ENCODE assay signal across 8 cellular contexts in genomic region chr11:44950036-44950624, GRCh38. TPM values are rescaled to one million over a fixed set of nuclear protein-coding genes. Genes with fewer than 3 reads are reported as not detected.
A peak's percentile ranks its signal among the peaks of the same experiment; 100 is the strongest.
DNase-seq lines count a peak whose midpoint lies in the region; ATAC-seq, FAIRE-seq and TF ChIP-seq lines count a peak whose summit lies in the region.
"Had no signal": no experiment of that assay in that cellular context is flagged by ENCODE, and none has a peak within 500 bp of the region (broad histone marks: within the 10 kb centered on the region; RNA-seq: fewer than 3 reads in every experiment).

No MANE protein-coding gene starts in this region.

- H3K27ac ChIP-seq in HUES48 (ENCODE audit: low read depth, low read length) (peak overlapping the region; percentile 81), endothelial cell of umbilical vein (ENCODE audit: insufficient read depth, low read depth, low read length) (peak overlapping the region; percentile 56)

- BruUV-seq in endothelial cell of umbilical vein (replicated peaks; lab: Mats Ljungman, UMichigan) = no TSS peak

- CTCF ChIA-PET in WTC11 (lab: Charles Lee) = interaction anchor here (0.9 to 1.7 kb wide), 11 partner anchors 9 to 160 kb away, joined by 3 to 13 read pairs (median 3); no protein-coding TSS in a partner anchor
- CTCF ChIA-PET in endothelial cell of umbilical vein (lab: Charles Lee) = interaction anchor here (0.7 to 1.5 kb wide), 9 partner anchors 14 to 333 kb away, joined by 3 to 10 read pairs (median 3); no protein-coding TSS in a partner anchor

- no peaks in the 10 kb centered on the region for H3K9me1 ChIP-seq in endothelial cell of umbilical vein (replicated peaks; ENCODE audit: control insufficient read depth, extremely low read depth, insufficient read depth, low read length)

- DNase-seq in WTC11 (ENCODE audit: low spot score) (peak; percentile 62), endothelial cell of umbilical vein (ENCODE audit: low read depth, low spot score) (peak; percentile 26), nephron progenitor cell (peak; percentile 70), NCI-H1694 (lab: John Stamatoyannopoulos, UW) (no peak), NCI-H1694 treated with DMSO at 0.1 percent for 48 hours (lab: John Stamatoyannopoulos, UW) (no peak), SKM-1 treated with dmso at 0.1 percent for 144 hours (lab: John Stamatoyannopoulos, UW; ENCODE audit: unreplicated experiment) (no peak)

- no peaks in the 10 kb centered on the region for H3K79me2 ChIP-seq in endothelial cell of umbilical vein (ENCODE audit: control insufficient read depth, insufficient read depth, low read length)

- POLR2A ChIA-PET in WTC11 (lab: Charles Lee) = no interaction called here
- POLR2A ChIA-PET in endothelial cell of umbilical vein (lab: Charles Lee) = interaction anchor here (0.8 kb wide), 1 partner anchor 30 kb away, joined by 4 read pairs; no protein-coding TSS in a partner anchor

- peaks cover 35% of the 10 kb centered on the region for H3K4me1 ChIP-seq in HUES48 (ENCODE audit: control insufficient read depth, insufficient read depth, low read length)
- H3K4me1 ChIP-seq in endothelial cell of umbilical vein (ENCODE audit: control insufficient read depth, extremely low read depth, insufficient read depth, low read length) = peaks cover 12% of the 10 kb centered on the region

- H3K36me3 Mint-ChIP-seq in WTC11 (no peaks in the 10 kb centered on the region), nephron progenitor cell (ENCODE audit: low read depth) (no peaks in the 10 kb centered on the region)

- H3K9me3 Mint-ChIP-seq in WTC11 (no peaks in the 10 kb centered on the region), nephron progenitor cell (no peaks in the 10 kb centered on the region)

- H3K27ac Mint-ChIP-seq in WTC11 = no peak overlapping the region
- no peak overlapping the region for H3K27ac Mint-ChIP-seq in nephron progenitor cell

- H3K4me1 Mint-ChIP-seq in WTC11 = peaks cover 56% of the 10 kb centered on the region
- H3K4me1 Mint-ChIP-seq in nephron progenitor cell = peaks cover 73% of the 10 kb centered on the region

- peaks cover 3% of the 10 kb centered on the region for H3K27me3 Mint-ChIP-seq in WTC11 (ENCODE audit: low read depth)
- H3K27me3 Mint-ChIP-seq in nephron progenitor cell (ENCODE audit: low read depth, poor library complexity) = peaks cover 5% of the 10 kb centered on the region

- H2AFZ ChIP-seq in endothelial cell of umbilical vein (ENCODE audit: low read depth, low read length) = peak overlapping the region; percentile 92

- H3K9me3 ChIP-seq in HUES48 (ENCODE audit: control insufficient read depth, insufficient read depth, low read length) = no peaks in the 10 kb centered on the region
- H3K9me3 ChIP-seq in endothelial cell of umbilical vein (replicated peaks; ENCODE audit: control insufficient read depth, insufficient read depth, low read length) = no peaks in the 10 kb centered on the region

- H3K4me2 ChIP-seq in endothelial cell of umbilical vein (ENCODE audit: insufficient read depth, low read length) = peak overlapping the region; percentile 80

- FAIRE-seq in endothelial cell of umbilical vein (lab: Jason Lieb, UNC) = no peak
- FAIRE-seq: TTC549 had no signal

- intact Hi-C loops in endothelial cell of umbilical vein (cut with micrococcal nuclease) = loop anchor here (10.0 kb wide), 1 partner anchor 715 kb away; the partner anchor contains the start of gene CHST1

- dilution Hi-C loops in endothelial cell of umbilical vein (cut with MboI; ENCODE audit: extremely low pct_ligation_motif_present, low sequenced_read_pairs) = no loop called here

- H3K4me3 Mint-ChIP-seq in WTC11 (peak overlapping the region; percentile 85), nephron progenitor cell (peak overlapping the region; percentile 83)

- H3K36me3 ChIP-seq in HUES48 (ENCODE audit: control insufficient read depth, insufficient read depth, low read length) = no peaks in the 10 kb centered on the region
- no peaks in the 10 kb centered on the region for H3K36me3 ChIP-seq in endothelial cell of umbilical vein (ENCODE audit: control insufficient read depth in 2 of 2, extremely low read depth in 1 of 2, insufficient read depth in 2 of 2, low read length in 2 of 2)

- TF ChIP-seq CTCF in WTC11 (IDR thresholded peaks at IDR 0.05) (no peak), endothelial cell of umbilical vein (IDR thresholded peaks at IDR 0.05; ENCODE audit: extremely low read depth in 1 of 2, insufficient read depth in 1 of 2, low read depth in 1 of 2, low read length in 2 of 2) (no peak), nephron progenitor cell (IDR thresholded peaks at IDR 0.05) (no peak)

- peaks cover 2% of the 10 kb centered on the region for H4K20me1 ChIP-seq in endothelial cell of umbilical vein (replicated peaks; ENCODE audit: control insufficient read depth, extremely low read depth, insufficient read depth, low read length)

- H3K27me3 ChIP-seq in HUES48 (ENCODE audit: control insufficient read depth, insufficient read depth, low read length) (no peaks in the 10 kb centered on the region), endothelial cell of umbilical vein (ENCODE audit: control insufficient read depth in 2 of 2, insufficient read depth in 2 of 2, low read length in 2 of 2) (no peaks in the 10 kb centered on the region)

- H3K4me3 ChIP-seq in HUES48 (ENCODE audit: low read depth, low read length) = peak overlapping the region; percentile 80
- peak overlapping the region; percentile 69 to 82 (median 72) for H3K4me3 ChIP-seq in endothelial cell of umbilical vein (replicated peaks in 1 of 3; ENCODE audit: insufficient read depth in 1 of 3, low read depth in 1 of 3, low read length in 3 of 3)

- peak; percentile 5 for ATAC-seq in WTC11

- H3K9ac ChIP-seq in HUES48 (ENCODE audit: low read depth, low read length) = peak overlapping the region; percentile 36; the same call in 1 of the 2 replicates
- H3K9ac ChIP-seq in endothelial cell of umbilical vein (replicated peaks; ENCODE audit: extremely low read depth, insufficient read depth, low read length) = peak overlapping the region; percentile 75

- TF ChIP-seq POLR2A in endothelial cell of umbilical vein (IDR thresholded peaks at IDR 0.05; ENCODE audit: low read depth, low read length) = no peak

TF ChIP-seq in WTC11, 78 proteins besides CTCF, POLR2A, EP300 and RAD21 (continues in another document):
- TF ChIP-seq NFYB (CRISPR knock-in tag; conservative IDR thresholded peaks at IDR 0.05; ENCODE audit: low read depth) (no peak), HMGA2 (CRISPR knock-in tag; IDR thresholded peaks at IDR 0.05) (no peak), ZNF416 (CRISPR knock-in tag; IDR thresholded peaks at IDR 0.05) (no peak), ZNF396 (CRISPR knock-in tag; IDR thresholded peaks at IDR 0.05; ENCODE audit: borderline replicate concordance) (no peak), ZNF219 (CRISPR knock-in tag; IDR thresholded peaks at IDR 0.05; ENCODE audit: borderline replicate concordance) (no peak), MXD4 (CRISPR knock-in tag; IDR thresholded peaks at IDR 0.05; ENCODE audit: borderline replicate concordance) (no peak), JAZF1 (CRISPR knock-in tag; IDR thresholded peaks at IDR 0.05) (no peak), ATF1 (CRISPR knock-in tag; IDR thresholded peaks at IDR 0.05) (no peak)
- TF ChIP-seq, protein P1, sequence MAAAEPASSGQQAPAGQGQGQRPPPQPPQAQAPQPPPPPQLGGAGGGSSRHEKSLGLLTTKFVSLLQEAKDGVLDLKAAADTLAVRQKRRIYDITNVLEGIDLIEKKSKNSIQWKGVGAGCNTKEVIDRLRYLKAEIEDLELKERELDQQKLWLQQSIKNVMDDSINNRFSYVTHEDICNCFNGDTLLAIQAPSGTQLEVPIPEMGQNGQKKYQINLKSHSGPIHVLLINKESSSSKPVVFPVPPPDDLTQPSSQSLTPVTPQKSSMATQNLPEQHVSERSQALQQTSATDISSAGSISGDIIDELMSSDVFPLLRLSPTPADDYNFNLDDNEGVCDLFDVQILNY (CRISPR knock-in tag; IDR thresholded peaks at IDR 0.05) = no peak

TF ChIP-seq in endothelial cell of umbilical vein, 7 proteins besides CTCF, POLR2A, EP300 and RAD21:
- TF ChIP-seq POLR2AphosphoS5 (IDR thresholded peaks at IDR 0.05; ENCODE audit: insufficient read depth, low read depth, low read length) (no peak), EZH2 (IDR thresholded peaks at IDR 0.05; ENCODE audit: borderline replicate concordance, low read depth, low read length, severe bottlenecking) (no peak), JUN (IDR thresholded peaks at IDR 0.05; ENCODE audit: borderline replicate concordance, insufficient read depth, insufficient read length, low read depth) (no peak), MAX (IDR thresholded peaks at IDR 0.05; ENCODE audit: insufficient read depth, insufficient read length) (no peak), GATA2 (IDR thresholded peaks at IDR 0.05; ENCODE audit: insufficient read depth, insufficient read length, low read depth, low read length) (no peak), FOS (IDR thresholded peaks at IDR 0.05; ENCODE audit: borderline replicate concordance, insufficient read depth, low read length) (no peak), MYC (IDR thresholded peaks at IDR 0.05; ENCODE audit: low read depth, low read length) (no peak)
TF ChIP-seq in endothelial cell of umbilical vein: peak in this region for 0.

RNA-seq across cellular contexts. Expression of gene TP53I11, which starts 0.6 kb away (rescaled TPM):
- total RNA-seq in WTC11 (2021) (42.4 to 44.2 TPM (median 42.9 TPM) in 3 replicates), endothelial cell of umbilical vein (78.2 and 79.4 TPM in 2 replicates)
- 29.6 and 31.5 TPM in 2 replicates for polyA plus RNA-seq in endothelial cell of umbilical vein
- 24.4 and 26.7 TPM in 2 replicates for polyA plus RNA-seq in endothelial cell of umbilical vein (2011; cell fraction: cytosol; rRNA removed)
- polyA plus RNA-seq in endothelial cell of umbilical vein (2011; cell fraction: nucleus; rRNA removed) = 46.0 and 57.6 TPM in 2 replicates
- polyA plus RNA-seq in endothelial cell of umbilical vein (2012) = 45.4 and 53.5 TPM in 2 replicates
- polyA minus RNA-seq in endothelial cell of umbilical vein = 41.5 and 42.9 TPM in 2 replicates
- polyA minus RNA-seq in endothelial cell of umbilical vein (2011; cell fraction: cytosol; rRNA and poly(A)+ RNA removed) = not detected
- 32.9 and 44.5 TPM in 2 replicates for polyA minus RNA-seq in endothelial cell of umbilical vein (2011; cell fraction: nucleus; rRNA and poly(A)+ RNA removed)

Comparison
In these comparisons a context has a peak if more than half of its experiments do, and no peak if none do; other contexts are left out.
1. DNase-seq: peak in WTC11 (single experiment), endothelial cell of umbilical vein (single experiment) and nephron progenitor cell (single experiment); none in NCI-H1694 (single experiment), NCI-H1694 treated with DMSO at 0.1 percent for 48 hours (single experiment) and SKM-1 treated with dmso at 0.1 percent for 144 hours (single experiment).